Comparison of ENCODE assay signal across 16 cellular contexts in the genomic region with DNA sequence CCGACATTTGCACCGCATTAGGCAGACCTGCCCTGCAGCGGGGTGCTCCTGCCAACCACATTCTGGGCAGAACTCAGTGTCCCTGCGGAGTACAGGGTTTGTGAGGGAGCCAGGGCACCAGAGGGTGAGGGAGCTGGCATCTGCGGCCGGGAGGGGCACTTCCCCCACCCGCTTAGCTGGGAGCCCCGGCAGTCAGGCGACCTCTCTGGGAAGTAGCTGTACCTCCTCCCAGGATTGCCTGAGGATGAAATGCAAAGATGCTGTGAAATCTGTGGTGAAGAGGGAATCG.
"Had no signal": no experiment of that assay in that cellular context is flagged by ENCODE, and none has a peak within 500 bp of the region (broad histone marks: within the 10 kb centered on the region; RNA-seq: fewer than 3 reads in every experiment).

No MANE protein-coding gene starts in this region.

- DNase-seq: activated B cell treated with CpG ODN at 0.5 μM for 24 hours; activated CD4-positive, alpha-beta T cell treated with anti-CD3 and anti-CD28 coated beads, Interleukin-2, amount 10 ng/mL, durations not matched to agents 7 days and 5 days; activated CD8-positive, alpha-beta memory T cell treated with anti-CD3 and anti-CD28 coated beads for 24 hours; activated naive CD4-positive, alpha-beta T cell treated with anti-CD3 and anti-CD28 coated beads, Interleukin-2, amount 50 U/mL, for 16 hours; activated T-cell treated with anti-CD3 and anti-CD28 coated beads for 4 hours; brain microvascular endothelial cell; esophagus squamous epithelium; foreskin fibroblast; naive thymus-derived CD4-positive, alpha-beta T cell; occipital lobe; retina; stimulated activated CD4-positive, alpha-beta T cell treated with anti-CD3 and anti-CD28 coated beads, Interleukin-4, amount 100 ng/mL, for 4 hours; stimulated activated naive CD8-positive, alpha-beta T cell treated with anti-CD3 and anti-CD28 coated beads, Interleukin-15, amount 100 ng/mL, for 72 hours; T-helper 17 cell had no signal

- H3K27ac Mint-ChIP-seq: activated B cell treated with CpG ODN at 0.5 μM for 24 hours; activated CD4-positive, alpha-beta T cell treated with anti-CD3 and anti-CD28 coated beads, Interleukin-2, amount 10 ng/mL, durations not matched to agents 7 days and 5 days; activated T-helper 2 cell treated with anti-CD3 and anti-CD28 coated beads, Interferon-gamma antibody, Interleukin-2, Interleukin-4, amounts not matched to agents 10 μg/mL and 5 μg/mL and 100 μg/mL, durations not matched to agents 14 hours and 24 hours and 36 hours; naive thymus-derived CD4-positive, alpha-beta T cell; stimulated activated naive CD8-positive, alpha-beta T cell treated with anti-CD3 and anti-CD28 coated beads, Interleukin-15, amount 100 ng/mL, for 72 hours; T-helper 17 cell had no signal

- H3K27me3 Mint-ChIP-seq: activated B cell treated with CpG ODN at 0.5 μM for 24 hours; activated CD4-positive, alpha-beta T cell treated with anti-CD3 and anti-CD28 coated beads, Interleukin-2, amount 10 ng/mL, durations not matched to agents 7 days and 5 days; naive thymus-derived CD4-positive, alpha-beta T cell; stimulated activated naive CD8-positive, alpha-beta T cell treated with anti-CD3 and anti-CD28 coated beads, Interleukin-15, amount 100 ng/mL, for 72 hours; T-helper 17 cell had no signal

- H3K4me1 Mint-ChIP-seq: activated B cell treated with CpG ODN at 0.5 μM for 24 hours; activated CD4-positive, alpha-beta T cell treated with anti-CD3 and anti-CD28 coated beads, Interleukin-2, amount 10 ng/mL, durations not matched to agents 7 days and 5 days; naive thymus-derived CD4-positive, alpha-beta T cell; stimulated activated naive CD8-positive, alpha-beta T cell treated with anti-CD3 and anti-CD28 coated beads, Interleukin-15, amount 100 ng/mL, for 72 hours; T-helper 17 cell had no signal

- H3K4me3 Mint-ChIP-seq: activated B cell treated with CpG ODN at 0.5 μM for 24 hours; activated CD4-positive, alpha-beta T cell treated with anti-CD3 and anti-CD28 coated beads, Interleukin-2, amount 10 ng/mL, durations not matched to agents 7 days and 5 days; naive thymus-derived CD4-positive, alpha-beta T cell; stimulated activated naive CD8-positive, alpha-beta T cell treated with anti-CD3 and anti-CD28 coated beads, Interleukin-15, amount 100 ng/mL, for 72 hours; T-helper 17 cell had no signal

- H3K9me3 ChIP-seq: esophagus squamous epithelium had no signal

- H3K4me1 ChIP-seq: esophagus squamous epithelium had no signal

- H3K9me3 Mint-ChIP-seq: activated B cell treated with CpG ODN at 0.5 μM for 24 hours; activated CD4-positive, alpha-beta T cell treated with anti-CD3 and anti-CD28 coated beads, Interleukin-2, amount 10 ng/mL, durations not matched to agents 7 days and 5 days; activated T-helper 2 cell treated with anti-CD3 and anti-CD28 coated beads, Interferon-gamma antibody, Interleukin-2, Interleukin-4, amounts not matched to agents 10 μg/mL and 5 μg/mL and 100 μg/mL, durations not matched to agents 14 hours and 24 hours and 36 hours; naive thymus-derived CD4-positive, alpha-beta T cell; stimulated activated naive CD8-positive, alpha-beta T cell treated with anti-CD3 and anti-CD28 coated beads, Interleukin-15, amount 100 ng/mL, for 72 hours had no signal

- H3K4me3 ChIP-seq: esophagus squamous epithelium, skin epidermis had no signal

- H3K27me3 ChIP-seq: brain microvascular endothelial cell, esophagus squamous epithelium had no signal

- H3K27ac ChIP-seq: brain microvascular endothelial cell, esophagus squamous epithelium, skin epidermis had no signal

- ATAC-seq: naive thymus-derived CD4-positive, alpha-beta T cell; stimulated activated naive CD8-positive, alpha-beta T cell treated with anti-CD3 and anti-CD28 coated beads, Interleukin-15, amount 100 ng/mL, for 72 hours; T-helper 17 cell had no signal
